Comparison of ENCODE assay signal across 31 cellular contexts in genomic region chr10:122078326-122078725, GRCh38.
DNase-seq lines count a peak whose midpoint lies in the region; ATAC-seq and TF ChIP-seq lines count a peak whose summit lies in the region.
"Had no signal": no experiment of that assay in that cellular context is flagged by ENCODE, and none has a peak within 500 bp of the region (broad histone marks: within the 10 kb centered on the region; RNA-seq: fewer than 3 reads in every experiment).

No MANE protein-coding gene starts in this region.

- H3K14ac ChIP-seq in IMR-90 (replicated peaks; ENCODE audit: low read depth, low read length), result no peak overlapping the region

- H4K91ac ChIP-seq in IMR-90 (ENCODE audit: insufficient read depth, low read depth, low read length), result no peak overlapping the region

- no peaks in the 10 kb centered on the region for H3K36me3 ChIP-seq in IMR-90 (ENCODE audit: control insufficient read depth, insufficient read depth, low read length)
- H3K36me3 ChIP-seq: BE2C, left lung, right lobe of liver had no signal

- ATAC-seq in IMR-90 (ENCODE audit: low read depth) (no peak), Right ventricle myocardium superior (ENCODE audit: poor library complexity) (peak; percentile 22), GM19463 (IDR thresholded peaks at IDR 0.05; ENCODE audit: unreplicated experiment) (no peak), GM21367 (IDR thresholded peaks at IDR 0.05; ENCODE audit: unreplicated experiment) (no peak)
- ATAC-seq in stimulated activated memory B cell treated with anti-CD40 and anti-IgM and Interleukin-4, amounts not matched to agents 10 μg/mL and 1 μg/mL and 100 μg/mL, for 72 hours, result peak; percentile 37
- ATAC-seq: esophagus mucosa; foreskin keratinocyte; naive thymus-derived CD4-positive, alpha-beta T cell; right lobe of liver; stimulated activated naive B cell treated with anti-CD40 and anti-IgM and Interleukin-4, amounts not matched to agents 10 μg/mL and 1 μg/mL and 100 μg/mL, for 72 hours had no signal

- H3K9me3 Mint-ChIP-seq in nephron, result no peaks in the 10 kb centered on the region
- H3K9me3 Mint-ChIP-seq in stimulated activated memory B cell treated with anti-CD40 and anti-IgM and Interleukin-4, amounts not matched to agents 10 μg/mL and 1 μg/mL and 100 μg/mL, for 72 hours, result no peaks in the 10 kb centered on the region
- H3K9me3 Mint-ChIP-seq: activated naive CD8-positive, alpha-beta T cell treated with anti-CD3 and anti-CD28 coated beads for 36 hours; naive thymus-derived CD4-positive, alpha-beta T cell; stimulated activated naive B cell treated with anti-CD40 and anti-IgM and Interleukin-4, amounts not matched to agents 10 μg/mL and 1 μg/mL and 100 μg/mL, for 72 hours had no signal

- no peaks in the 10 kb centered on the region for H3K4me1 ChIP-seq in IMR-90 (ENCODE audit: control insufficient read depth, insufficient read depth, low read length)
- H3K4me1 ChIP-seq: ascending aorta, BE2C, right lobe of liver, testis had no signal

- no peak overlapping the region for H2AK5ac ChIP-seq in IMR-90 (ENCODE audit: low read depth, low read length)

- H3K4me3 ChIP-seq in IMR-90 (ENCODE audit: insufficient read depth, low read depth, low read length), result no peak overlapping the region
- H3K4me3 ChIP-seq: ascending aorta, left lung, right lobe of liver, testis had no signal

- H3K4ac ChIP-seq in IMR-90 (ENCODE audit: low read depth, low read length), result no peak overlapping the region

- no peak overlapping the region for H3K4me2 ChIP-seq in IMR-90 (ENCODE audit: low read depth, low read length)
- H3K4me2 ChIP-seq: KMS-11 had no signal

- peak overlapping the region in 2 of 3 experiments; percentile 48 to 66 for H3K27ac Mint-ChIP-seq in nephron
- no peak overlapping the region for H3K27ac Mint-ChIP-seq in stimulated activated memory B cell treated with anti-CD40 and anti-IgM and Interleukin-4, amounts not matched to agents 10 μg/mL and 1 μg/mL and 100 μg/mL, for 72 hours
- H3K27ac Mint-ChIP-seq: activated naive CD8-positive, alpha-beta T cell treated with anti-CD3 and anti-CD28 coated beads for 36 hours; naive thymus-derived CD4-positive, alpha-beta T cell; stimulated activated naive B cell treated with anti-CD40 and anti-IgM and Interleukin-4, amounts not matched to agents 10 μg/mL and 1 μg/mL and 100 μg/mL, for 72 hours had no signal

- no peak overlapping the region for H3K9ac ChIP-seq in IMR-90 (ENCODE audit: low read depth, low read length)
- H3K9ac ChIP-seq: KMS-11 had no signal

- no peaks in the 10 kb centered on the region for H4K20me1 ChIP-seq in IMR-90 (ENCODE audit: insufficient read depth, low read length)

- TF ChIP-seq POLR2A in IMR-90 (IDR thresholded peaks at IDR 0.05; ENCODE audit: low read depth, low read length), result no peak

- no peak overlapping the region for H3K4me3 Mint-ChIP-seq in nephron
- H3K4me3 Mint-ChIP-seq in stimulated activated memory B cell treated with anti-CD40 and anti-IgM and Interleukin-4, amounts not matched to agents 10 μg/mL and 1 μg/mL and 100 μg/mL, for 72 hours, result no peak overlapping the region
- H3K4me3 Mint-ChIP-seq: activated naive CD8-positive, alpha-beta T cell treated with anti-CD3 and anti-CD28 coated beads for 36 hours; naive thymus-derived CD4-positive, alpha-beta T cell; stimulated activated naive B cell treated with anti-CD40 and anti-IgM and Interleukin-4, amounts not matched to agents 10 μg/mL and 1 μg/mL and 100 μg/mL, for 72 hours had no signal

- H3K27ac ChIP-seq in IMR-90 (ENCODE audit: insufficient read depth, low read length), result no peak overlapping the region
- H3K27ac ChIP-seq: foreskin keratinocyte, KMS-11, left lung, right lobe of liver, VCaP had no signal

- no peak for TF ChIP-seq RAD21 in IMR-90 (IDR thresholded peaks at IDR 0.05; ENCODE audit: low read length)

- CTCF ChIA-PET in IMR-90 (lab: Yijun Ruan, JAX), result interaction anchor here (1.0 kb wide), 1 partner anchor 9 kb away, joined by 4 read pairs; no protein-coding TSS in a partner anchor

- H2AK9ac ChIP-seq in IMR-90 (replicated peaks; ENCODE audit: low read depth, low read length, poor library complexity), result peak overlapping the region; percentile 5

- no peak overlapping the region for H3K56ac ChIP-seq in IMR-90 (ENCODE audit: extremely low read depth, insufficient read depth, low read length)

- dilution Hi-C loops in IMR-90 (cut with HindIII; ENCODE audit: low sequenced_read_pairs, unreplicated experiment), result no loop called here

- no peak overlapping the region for H4K8ac ChIP-seq in IMR-90 (ENCODE audit: low read depth in 2 of 2, low read length in 2 of 2)

- TF ChIP-seq CTCF in IMR-90 (conservative IDR thresholded peaks at IDR 0.05; ENCODE audit: low read depth, low read length) (no peak), nephron (IDR thresholded peaks at IDR 0.05; ENCODE audit: unreplicated experiment in 3 of 3) (no peak), GM20000 (IDR thresholded peaks at IDR 0.05; ENCODE audit: extremely low read depth, missing control alignments) (no peak)

- no peak overlapping the region for H2BK15ac ChIP-seq in IMR-90 (ENCODE audit: low read depth, low read length)

- peaks cover 3% of the 10 kb centered on the region for H3K27me3 Mint-ChIP-seq in nephron (ENCODE audit: low read depth)
- H3K27me3 Mint-ChIP-seq in stimulated activated memory B cell treated with anti-CD40 and anti-IgM and Interleukin-4, amounts not matched to agents 10 μg/mL and 1 μg/mL and 100 μg/mL, for 72 hours, result no peaks in the 10 kb centered on the region

- H2BK5ac ChIP-seq in IMR-90 (ENCODE audit: low read depth, low read length, poor library complexity, severe bottlenecking), result no peak overlapping the region

- no peaks in the 10 kb centered on the region for H3K9me1 ChIP-seq in IMR-90 (ENCODE audit: insufficient read depth, low read length)

- no peak overlapping the region for H2BK20ac ChIP-seq in IMR-90 (ENCODE audit: low read depth, low read length)

- no peak overlapping the region for H3K18ac ChIP-seq in IMR-90 (ENCODE audit: low read depth, low read length)

- no CpG with 5 or more reads among the region's 3 CpGs for WGBS in IMR-90 (ENCODE audit: extremely low coverage in 2 of 2, insufficient read length in 1 of 2), 2 experiments

- POLR2A ChIA-PET in IMR-90 (lab: Charles Lee; ENCODE audit: unreplicated experiment), result no interaction called here

- H3K9me3 ChIP-seq in IMR-90 (ENCODE audit: control insufficient read depth, insufficient read depth, low read length), result no peaks in the 10 kb centered on the region
- H3K9me3 ChIP-seq: ascending aorta, BE2C, left lung, right lobe of liver, testis had no signal

- no peak overlapping the region for H2BK120ac ChIP-seq in IMR-90 (ENCODE audit: low read depth, low read length)

- H3K27me3 ChIP-seq in IMR-90 (ENCODE audit: control insufficient read depth, insufficient read depth, low read length), result peaks cover 11% of the 10 kb centered on the region
- H3K27me3 ChIP-seq: ascending aorta, BE2C, foreskin keratinocyte, left lung, right lobe of liver, testis had no signal

- peaks cover 16% of the 10 kb centered on the region for H3K4me1 Mint-ChIP-seq in nephron
- no peaks in the 10 kb centered on the region for H3K4me1 Mint-ChIP-seq in stimulated activated memory B cell treated with anti-CD40 and anti-IgM and Interleukin-4, amounts not matched to agents 10 μg/mL and 1 μg/mL and 100 μg/mL, for 72 hours
- H3K4me1 Mint-ChIP-seq: activated naive CD8-positive, alpha-beta T cell treated with anti-CD3 and anti-CD28 coated beads for 36 hours; naive thymus-derived CD4-positive, alpha-beta T cell; stimulated activated naive B cell treated with anti-CD40 and anti-IgM and Interleukin-4, amounts not matched to agents 10 μg/mL and 1 μg/mL and 100 μg/mL, for 72 hours had no signal

- in situ Hi-C loops in IMR-90 (cut with MboI; ENCODE audit: low sequenced_read_pairs), result no loop called here

- intact Hi-C loops in IMR-90 (cut with micrococcal nuclease) (no loop called here), Right ventricle myocardium superior (cut with DNase I) (no loop called here)

- no peak overlapping the region for H3K23ac ChIP-seq in IMR-90 (ENCODE audit: low read depth, low read length)

- H4K5ac ChIP-seq in IMR-90 (ENCODE audit: low read depth, low read length), result no peak overlapping the region

- H2AFZ ChIP-seq in IMR-90 (replicated peaks; ENCODE audit: low read length, poor library complexity), result peak overlapping the region; percentile 14

- DNase-seq in IMR-90 (no peak), Right ventricle myocardium superior (no peak), NCI-H226 (no peak), GM20000 (ENCODE audit: low spot score) (no peak)
- DNase-seq: activated CD4-positive, alpha-beta T cell treated with anti-CD3 and anti-CD28 coated beads for 48 hours; activated CD8-positive, alpha-beta memory T cell treated with anti-CD3 and anti-CD28 coated beads for 24 hours; activated naive CD8-positive, alpha-beta T cell treated with anti-CD3 and anti-CD28 coated beads for 36 hours; caudate nucleus; DMS53; foreskin keratinocyte; hippocampal formation; left lung; midbrain; MM.1S; naive thymus-derived CD4-positive, alpha-beta T cell; NCI-H1417; NCI-H2081; NCI-H82; right lobe of liver; stimulated activated CD4-positive, alpha-beta T cell treated with anti-CD3 and anti-CD28 coated beads, Interleukin-4, amount 100 ng/mL, for 4 hours; stimulated activated naive B cell treated with anti-CD40 and anti-IgM and Interleukin-4, amounts not matched to agents 10 μg/mL and 1 μg/mL and 100 μg/mL, for 72 hours; testis had no signal

- no peaks in the 10 kb centered on the region for H3K36me3 Mint-ChIP-seq in nephron (ENCODE audit: low read depth)
- H3K36me3 Mint-ChIP-seq in stimulated activated memory B cell treated with anti-CD40 and anti-IgM and Interleukin-4, amounts not matched to agents 10 μg/mL and 1 μg/mL and 100 μg/mL, for 72 hours, result no peaks in the 10 kb centered on the region
- H3K36me3 Mint-ChIP-seq: activated naive CD8-positive, alpha-beta T cell treated with anti-CD3 and anti-CD28 coated beads for 36 hours; naive thymus-derived CD4-positive, alpha-beta T cell; stimulated activated naive B cell treated with anti-CD40 and anti-IgM and Interleukin-4, amounts not matched to agents 10 μg/mL and 1 μg/mL and 100 μg/mL, for 72 hours had no signal

- no TSS peak for BruUV-seq in IMR-90 (replicated peaks; lab: Mats Ljungman, UMichigan)

- no peaks in the 10 kb centered on the region for H3K79me1 ChIP-seq in IMR-90 (ENCODE audit: low read depth in 1 of 2, low read length in 2 of 2)

TF ChIP-seq in IMR-90, 13 proteins besides CTCF, POLR2A, EP300 and RAD21 (continues in another document):
- TF ChIP-seq RCOR1 (IDR thresholded peaks at IDR 0.05; ENCODE audit: insufficient replicate concordance, low read length) (no peak), BHLHE40 (IDR thresholded peaks at IDR 0.05; ENCODE audit: low read depth, low read length) (no peak), CEBPB (IDR thresholded peaks at IDR 0.05; ENCODE audit: low read depth, low read length) (no peak), RFX5 (IDR thresholded peaks at IDR 0.05; ENCODE audit: low read depth, low read length) (no peak), MAZ (IDR thresholded peaks at IDR 0.05; ENCODE audit: borderline replicate concordance, low read depth, low read length) (no peak), SMC3 (IDR thresholded peaks at IDR 0.05; ENCODE audit: low read depth, low read length) (no peak), MAFK (IDR thresholded peaks at IDR 0.05; ENCODE audit: low read depth, low read length) (no peak), MXI1 (IDR thresholded peaks at IDR 0.05; ENCODE audit: borderline replicate concordance, low read depth, low read length) (no peak)

Comparison
In these comparisons a context has a peak if more than half of its experiments do, and no peak if none do; other contexts are left out.
1. ATAC-seq: peak in Right ventricle myocardium superior (single experiment) and stimulated activated memory B cell treated with anti-CD40 and anti-IgM and Interleukin-4, amounts not matched to agents 10 μg/mL and 1 μg/mL and 100 μg/mL, for 72 hours (single experiment); none in IMR-90 (single experiment), GM19463 (single experiment) and GM21367 (single experiment).